Comparison of ENCODE assay signal across 8 cellular contexts in the genomic region with DNA sequence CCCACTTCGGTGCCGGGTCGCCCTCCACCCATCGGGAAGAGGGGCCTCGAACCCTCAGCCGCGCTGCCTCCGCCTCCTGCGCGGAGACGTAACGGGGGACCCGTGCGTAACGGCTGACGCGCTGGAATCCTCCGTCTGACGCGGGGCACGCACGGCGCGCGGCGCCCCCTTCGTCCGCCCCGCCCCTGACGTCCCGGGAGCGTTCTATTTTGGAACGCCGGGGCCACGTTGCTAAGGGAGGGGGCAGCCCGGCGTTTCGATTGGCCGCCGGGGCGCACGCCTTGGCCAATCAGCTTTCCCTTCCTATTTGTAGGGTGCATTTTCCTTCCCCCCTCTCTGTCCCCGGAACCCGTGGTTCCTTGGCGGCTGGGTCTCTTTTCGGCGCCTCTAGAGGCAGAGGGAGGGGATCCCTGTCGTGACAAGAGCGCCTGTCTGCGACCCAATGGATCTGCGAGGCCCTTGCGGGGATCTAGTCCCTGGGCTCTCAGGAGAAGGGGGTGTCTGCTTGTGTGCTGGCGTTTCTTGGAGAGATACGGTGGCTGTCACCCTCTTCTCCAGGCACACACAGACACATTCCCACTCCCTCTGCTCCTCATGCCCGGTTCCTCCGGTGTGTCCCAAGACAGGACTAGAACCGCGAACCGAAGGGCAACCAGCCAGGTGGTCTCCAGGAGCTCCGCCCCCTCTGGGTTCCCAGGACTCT. TPM values are rescaled to one million over a fixed set of nuclear protein-coding genes. Genes with fewer than 3 reads are reported as not detected.
A peak's percentile ranks its signal among the peaks of the same experiment; 100 is the strongest.
DNase-seq lines count a peak whose midpoint lies in the region; ATAC-seq and TF ChIP-seq lines count a peak whose summit lies in the region.

No MANE protein-coding gene starts in this region.

- 0 to 1% (median 0%) methylated on average over 43 to 60 of the region's 60 CpGs for WGBS in adrenal gland, 4 donors
- WGBS in heart right ventricle, 2 donors = 0% methylated on average over 56 to 60 of the region's 60 CpGs

- intact Hi-C loops in adrenal gland (cut with DNase I) = no loop called here
- intact Hi-C loops in heart right ventricle (cut with DNase I) = loop anchor here in 2 of 10 donors (2.0 kb wide), 2 partner anchors 18 to 26 kb away; no protein-coding TSS in a partner anchor
- intact Hi-C loops in upper lobe of right lung (cut with DNase I) = no loop called here

- H3K4me1 ChIP-seq in adrenal gland (replicated peaks in 1 of 2) (peaks cover 22 to 27% of the 10 kb centered on the region in 2 donors), heart right ventricle (peaks cover 8 to 46% (median 38%) of the 10 kb centered on the region in 9 donors), upper lobe of right lung (peaks cover 28% of the 10 kb centered on the region)

- H3K27me3 Mint-ChIP-seq in progenitor cell of endocrine pancreas = peaks cover 22% of the 10 kb centered on the region

- H3K4me3 ChIP-seq in GM12864 (ENCODE audit: low read depth, low read length) (peak overlapping the region; percentile 67), adrenal gland (peak overlapping the region in 3 of 4 donors; percentile 38 to 71 (median 65)), heart right ventricle (peak overlapping the region; percentile 45 to 82 (median 74)), upper lobe of right lung (peak overlapping the region; percentile 81)

- peaks cover 19% of the 10 kb centered on the region for H3K4me1 Mint-ChIP-seq in progenitor cell of endocrine pancreas (ENCODE audit: low read depth)

- no peak for TF ChIP-seq CTCF in GM12864 (IDR thresholded peaks at IDR 0.05; ENCODE audit: low read depth, low read length, missing control alignments)
- TF ChIP-seq CTCF in adrenal gland (IDR thresholded peaks at IDR 0.05) = peak in 1 of 6 experiments; percentile 24
- TF ChIP-seq CTCF in heart right ventricle (IDR thresholded peaks at IDR 0.05) = peak in 5 of 9 donors; percentile 1 to 20 (median 8)
- TF ChIP-seq CTCF in progenitor cell of endocrine pancreas (IDR thresholded peaks at IDR 0.05; ENCODE audit: unreplicated experiment) = no peak
- TF ChIP-seq CTCF in upper lobe of right lung (IDR thresholded peaks at IDR 0.05) = no peak

- TF ChIP-seq POLR2A in adrenal gland (IDR thresholded peaks at IDR 0.05) = peak; percentile 51 to 79

- H3K27me3 ChIP-seq in adrenal gland = peaks cover 5% of the 10 kb centered on the region
- H3K27me3 ChIP-seq in heart right ventricle = peaks cover 0 to 32% (median 0%) of the 10 kb centered on the region in 7 donors
- peaks cover 9% of the 10 kb centered on the region for H3K27me3 ChIP-seq in upper lobe of right lung

- H3K36me3 Mint-ChIP-seq in progenitor cell of endocrine pancreas (ENCODE audit: insufficient read depth) = no peaks in the 10 kb centered on the region

- H3K4me3 Mint-ChIP-seq in progenitor cell of endocrine pancreas (ENCODE audit: low read depth) = peak overlapping the region; percentile 84

- ATAC-seq in HG02798 (IDR thresholded peaks at IDR 0.05; ENCODE audit: poor library complexity, unreplicated experiment) (peak; percentile 66), heart right ventricle (peak; percentile 88 to 92 (median 90)), upper lobe of right lung (peak; percentile 94)

- H3K27ac ChIP-seq in adrenal gland (peak overlapping the region; percentile 82 to 97 (median 92)), heart right ventricle (peak overlapping the region; percentile 88 to 98 (median 94)), upper lobe of right lung (peak overlapping the region; percentile 99)

- peak; percentile 81 for DNase-seq in GM12864 (ENCODE audit: low read depth)
- DNase-seq in NCI-H1436 (lab: John Stamatoyannopoulos, UW) = peak; percentile 90
- peak; percentile 83 for DNase-seq in T follicular helper cell (ENCODE audit: low read depth)
- DNase-seq in adrenal gland = peak; percentile 93 to 96 (median 94)
- peak; percentile 93 to 94 for DNase-seq in heart right ventricle
- DNase-seq in progenitor cell of endocrine pancreas (ENCODE audit: low spot score, unreplicated experiment) = peak; percentile 83
- DNase-seq in upper lobe of right lung = peak; percentile 97

- peak overlapping the region; percentile 97 for H3K27ac Mint-ChIP-seq in progenitor cell of endocrine pancreas

- no peaks in the 10 kb centered on the region for H3K9me3 ChIP-seq in adrenal gland (replicated peaks in 1 of 3)
- no peaks in the 10 kb centered on the region for H3K9me3 ChIP-seq in heart right ventricle
- no peaks in the 10 kb centered on the region for H3K9me3 ChIP-seq in upper lobe of right lung

- H3K36me3 ChIP-seq in adrenal gland (replicated peaks in 1 of 2) = no peaks in the 10 kb centered on the region
- no peaks in the 10 kb centered on the region for H3K36me3 ChIP-seq in heart right ventricle
- H3K36me3 ChIP-seq in upper lobe of right lung = no peaks in the 10 kb centered on the region

- no peaks in the 10 kb centered on the region for H3K9me3 Mint-ChIP-seq in progenitor cell of endocrine pancreas (ENCODE audit: low read depth)

RNA-seq across cellular contexts. Expression of a gene that starts 1.5 kb away (rescaled TPM):
- total RNA-seq in adrenal gland (10 to 100 TPM in 1 of 8 donors, 1 to 10 TPM in 7; 1.0 to 21.7 (median 2.8) TPM), heart right ventricle (10 to 100 TPM in 2 of 10 donors, 1 to 10 TPM in 7, under 1 TPM in 1; 0.39 to 54.5 (median 4.9) TPM), progenitor cell of endocrine pancreas (5.3 and 7.3 TPM in 2 replicates), upper lobe of right lung (3.6 TPM)
- polyA plus RNA-seq in adrenal gland (10 to 100 TPM in 1 of 3 donors, 1 to 10 TPM in 1, under 1 TPM in 1; 0.95 to 11.1 (median 4.3) TPM), heart right ventricle (1 to 10 TPM; 2.1 to 5.5 TPM)

RNA-seq across cellular contexts. Expression of a gene that starts 27.6 kb away (rescaled TPM):
- total RNA-seq in adrenal gland (10 to 100 TPM in 7 of 8 donors, 1 to 10 TPM in 1; 8.6 to 65.8 (median 20.7) TPM), heart right ventricle (10 to 100 TPM; 15.9 to 33.7 (median 21.8) TPM), progenitor cell of endocrine pancreas (17.9 and 21.6 TPM in 2 replicates), upper lobe of right lung (13.3 TPM)
- polyA plus RNA-seq in adrenal gland (10 to 100 TPM in 1 of 3 donors, 1 to 10 TPM in 2; 4.8 to 11.8 (median 7.4) TPM), heart right ventricle (10 to 100 TPM; 11.1 to 13.3 TPM)

RNA-seq across cellular contexts. Expression of a gene that starts 29.0 kb away (rescaled TPM):
- 1 to 10 TPM in 6 of 8 donors, not detected in 2; 1.2 to 2.5 (median 1.7) TPM for total RNA-seq in adrenal gland
- 1 to 10 TPM in 2 of 3 donors, under 1 TPM in 1; 0.99 to 3.7 (median 1.7) TPM for polyA plus RNA-seq in adrenal gland
- 1 to 10 TPM in 1 of 10 donors, under 1 TPM in 4, not detected in 5; 0.32 to 3.6 (median 0.57) TPM for total RNA-seq in heart right ventricle
- under 1 TPM; 0.51 to 0.68 TPM for polyA plus RNA-seq in heart right ventricle
- total RNA-seq in progenitor cell of endocrine pancreas = 0.62 TPM in 1 of 2 replicates, not detected in the other
- total RNA-seq in upper lobe of right lung = 0.67 TPM

RNA-seq across cellular contexts. Expression of a gene that starts 38.0 kb away (rescaled TPM):
- 100 to 1,000 TPM in 2 of 8 donors, 10 to 100 TPM in 6; 41.4 to 118 (median 68.8) TPM for total RNA-seq in adrenal gland
- polyA plus RNA-seq in adrenal gland = 10 to 100 TPM; 30.2 to 96.2 (median 62.9) TPM
- 10 to 100 TPM; 24.9 to 78.6 (median 42.3) TPM for total RNA-seq in heart right ventricle
- 10 to 100 TPM; 62.3 to 70.0 TPM for polyA plus RNA-seq in heart right ventricle
- 93.4 and 94.9 TPM in 2 replicates for total RNA-seq in progenitor cell of endocrine pancreas
- total RNA-seq in upper lobe of right lung = 155 TPM

RNA-seq across cellular contexts. Expression of a gene that starts 45.6 kb away (rescaled TPM):
- total RNA-seq in adrenal gland = 100 to 1,000 TPM in 2 of 8 donors, 10 to 100 TPM in 6; 63.6 to 107 (median 90.4) TPM
- polyA plus RNA-seq in adrenal gland = 10 to 100 TPM; 62.9 to 89.2 (median 87.0) TPM
- total RNA-seq in heart right ventricle = 100 to 1,000 TPM; 113 to 194 (median 136) TPM
- 100 to 1,000 TPM; 147 to 183 TPM for polyA plus RNA-seq in heart right ventricle
- total RNA-seq in progenitor cell of endocrine pancreas = 58.5 and 64.8 TPM in 2 replicates
- total RNA-seq in upper lobe of right lung = 48.8 TPM

Comparison
In these comparisons a context has a peak if more than half of its experiments do, and no peak if none do; other contexts are left out.
1. Peak in every context shown above with its lines: DNase-seq, ATAC-seq, H3K4me3 ChIP-seq and H3K27ac ChIP-seq.
2. CTCF ChIP-seq: peak in heart right ventricle (5 of 9); none in GM12864 (single experiment), progenitor cell of endocrine pancreas (single experiment) and upper lobe of right lung (single experiment).